In genomic region chr1:21318714-21319159, GRCh38 we compare ENCODE assay signal across 12 cellular contexts. TPM values are rescaled to one million over a fixed set of nuclear protein-coding genes. Genes with fewer than 3 reads are reported as not detected.
DNase-seq lines count a peak whose midpoint lies in the region; ATAC-seq, FAIRE-seq and TF ChIP-seq lines count a peak whose summit lies in the region.
"Had no signal": no experiment of that assay in that cellular context is flagged by ENCODE, and none has a peak within 500 bp of the region (broad histone marks: within the 10 kb centered on the region; RNA-seq: fewer than 3 reads in every experiment).

No MANE protein-coding gene starts in this region.

- POLR2A ChIA-PET in K562 (lab: Yijun Ruan, JAX), result interaction anchor here (0.5 to 0.9 kb wide), 5 partner anchors 21 to 856 kb away, joined by 3 to 5 read pairs (median 3); no protein-coding TSS in a partner anchor

- H2AFZ ChIP-seq in GM23248 (peak overlapping the region; percentile 39), K562 (ENCODE audit: low read depth, low read length) (no peak overlapping the region)

- H3K79me2 ChIP-seq in GM23248 (ENCODE audit: insufficient read depth) (peaks cover 76% of the 10 kb centered on the region), K562 (ENCODE audit: control insufficient read depth, insufficient read depth, low read length) (no peaks in the 10 kb centered on the region)

- peaks cover 6% of the 10 kb centered on the region for H3K9me1 ChIP-seq in K562 (ENCODE audit: control insufficient read depth, insufficient read depth, low read length)

- in situ Hi-C loops in GM23248 (cut with MboI) (no loop called here), K562 (cut with MboI) (no loop called here)

- peaks cover 21% of the 10 kb centered on the region for H3K36me3 Mint-ChIP-seq in stimulated activated effector memory CD8-positive, alpha-beta T cell treated with anti-CD3 and anti-CD28 coated beads, Interleukin-12 subunit alpha, Interleukin-12 subunit beta, amount 100 ng/mL, for 72 hours

- TF ChIP-seq CTCF in K562 (IDR thresholded peaks at IDR 0.05 in 2 of 3, conservative IDR thresholded peaks at IDR 0.05 in 1 of 3; ENCODE audit: insufficient read depth in 2 of 3, low read depth in 1 of 3, low read length in 3 of 3), result no peak
- no peak for TF ChIP-seq CTCF in foreskin keratinocyte (conservative IDR thresholded peaks at IDR 0.05)

- H3K9ac ChIP-seq in GM23248, result peak overlapping the region; percentile 77
- H3K9ac ChIP-seq in K562 (ENCODE audit: insufficient read depth in 1 of 2, low read depth in 2 of 2, low read length in 2 of 2), result peak overlapping the region in 1 of 2 experiments; percentile 71; a peak in 1 of 4 replicates

- H3K4me1 ChIP-seq in GM23248 (ENCODE audit: insufficient read depth) (peaks cover 71% of the 10 kb centered on the region), K562 (replicated peaks in 1 of 2; ENCODE audit: control insufficient read depth in 2 of 2, insufficient read depth in 2 of 2, low read length in 2 of 2) (peaks cover 35% of the 10 kb centered on the region in 2 experiments), foreskin keratinocyte (peaks cover 8% of the 10 kb centered on the region)

- intact Hi-C loops in K562 (cut with micrococcal nuclease), result no loop called here

- H3K36me3 ChIP-seq in GM23248 (ENCODE audit: low read depth) (no peaks in the 10 kb centered on the region), K562 (ENCODE audit: control insufficient read depth, insufficient read depth, low read length) (no peaks in the 10 kb centered on the region)
- H3K36me3 ChIP-seq: HAP-1, MG63 had no signal

- peak overlapping the region; percentile 2 for H3K4me2 ChIP-seq in GM23248 (ENCODE audit: unreplicated experiment)
- no peak overlapping the region for H3K4me2 ChIP-seq in K562 (ENCODE audit: insufficient read depth, low read length)

- H3K27ac Mint-ChIP-seq in stimulated activated effector memory CD8-positive, alpha-beta T cell treated with anti-CD3 and anti-CD28 coated beads, Interleukin-12 subunit alpha, Interleukin-12 subunit beta, amount 100 ng/mL, for 72 hours, result no peak overlapping the region

- H3K27me3 ChIP-seq in GM23248 (replicated peaks; ENCODE audit: insufficient read depth), result no peaks in the 10 kb centered on the region
- no peaks in the 10 kb centered on the region; a peak in 1 of 5 replicates for H3K27me3 ChIP-seq in K562 (ENCODE audit: control insufficient read depth in 2 of 2, insufficient read depth in 2 of 2, low read length in 2 of 2)
- H3K27me3 ChIP-seq in foreskin keratinocyte, result no peaks in the 10 kb centered on the region
- H3K27me3 ChIP-seq: MG63 had no signal

- H3K9me3 ChIP-seq in GM23248 (ENCODE audit: low read depth) (no peaks in the 10 kb centered on the region), K562 (replicated peaks; ENCODE audit: control insufficient read depth, insufficient read depth, low read depth, low read length) (no peaks in the 10 kb centered on the region)
- H3K9me3 ChIP-seq: HAP-1, MG63 had no signal

- no peak overlapping the region for H3K4me3 Mint-ChIP-seq in stimulated activated effector memory CD8-positive, alpha-beta T cell treated with anti-CD3 and anti-CD28 coated beads, Interleukin-12 subunit alpha, Interleukin-12 subunit beta, amount 100 ng/mL, for 72 hours
- H3K4me3 Mint-ChIP-seq: central memory CD8-positive, alpha-beta T cell had no signal

- no peak for FAIRE-seq in K562 (lab: Jason Lieb, UNC)

- H3K4me3 ChIP-seq in GM23248 (no peak overlapping the region), K562 (no peak overlapping the region), skeletal muscle cell (ENCODE audit: low read depth, low read length) (no peak overlapping the region)
- H3K4me3 ChIP-seq: HAP-1, MG63 had no signal

- H3K9me2 ChIP-seq in GM23248 (ENCODE audit: insufficient read depth), result no peaks in the 10 kb centered on the region

- peaks cover 52% of the 10 kb centered on the region for H3K4me1 Mint-ChIP-seq in stimulated activated effector memory CD8-positive, alpha-beta T cell treated with anti-CD3 and anti-CD28 coated beads, Interleukin-12 subunit alpha, Interleukin-12 subunit beta, amount 100 ng/mL, for 72 hours

- CTCF ChIA-PET in K562 (lab: Yijun Ruan, JAX; ENCODE audit: low intra/inter-chr PET ratio), result no interaction called here

- DNase-seq in GM23248 (peak; percentile 81), K562 (ENCODE audit: extremely low read depth in 1 of 4, low spot score in 3 of 4) (no peak), iris pigment epithelial cell (ENCODE audit: low read depth) (peak; percentile 91), skeletal muscle cell (ENCODE audit: low read depth) (peak; percentile 92), NCI-H2029 (lab: John Stamatoyannopoulos, UW) (no peak), foreskin keratinocyte (no peak)
- DNase-seq in stimulated activated effector memory CD8-positive, alpha-beta T cell treated with anti-CD3 and anti-CD28 coated beads, Interleukin-12 subunit alpha, Interleukin-12 subunit beta, amount 100 ng/mL, for 72 hours (ENCODE audit: low spot score in 2 of 2), result no peak
- DNase-seq: GDM1, MG63 had no signal

- no peak for TF ChIP-seq POLR2A in K562 (conservative IDR thresholded peaks at IDR 0.05)

- no peaks in the 10 kb centered on the region for H3K9me3 Mint-ChIP-seq in stimulated activated effector memory CD8-positive, alpha-beta T cell treated with anti-CD3 and anti-CD28 coated beads, Interleukin-12 subunit alpha, Interleukin-12 subunit beta, amount 100 ng/mL, for 72 hours
- H3K9me3 Mint-ChIP-seq: central memory CD8-positive, alpha-beta T cell had no signal

- no peaks in the 10 kb centered on the region for H4K20me1 ChIP-seq in GM23248 (ENCODE audit: insufficient read depth)
- H4K20me1 ChIP-seq in K562 (replicated peaks; ENCODE audit: control insufficient read depth, insufficient read depth, low read length), result peaks cover 61% of the 10 kb centered on the region

- ATAC-seq in K562, result no peak
- no peak for ATAC-seq in stimulated activated effector memory CD8-positive, alpha-beta T cell treated with anti-CD3 and anti-CD28 coated beads, Interleukin-12 subunit alpha, Interleukin-12 subunit beta, amount 100 ng/mL, for 72 hours
- no peak for ATAC-seq in foreskin keratinocyte
- no peak for ATAC-seq in GM21576 (IDR thresholded peaks at IDR 0.05; ENCODE audit: unreplicated experiment)

- 17% methylated on average over 16 of the region's 16 CpGs for WGBS in GM23248 (ENCODE audit: low coverage in 1 of 2, low lambda C conversion rate in 2 of 2, missing lambda C conversion rate in 2 of 2), 2 experiments
- WGBS in K562 (ENCODE audit: insufficient coverage, low coverage, missing lambda C conversion rate), result 54% methylated on average over 16 of the region's 16 CpGs

- no TSS peak for BruUV-seq in K562 (replicated peaks; lab: Mats Ljungman, UMichigan)

- H3F3A ChIP-seq in GM23248 (ENCODE audit: insufficient read depth), result peaks cover 34% of the 10 kb centered on the region

- TF ChIP-seq EP300 in K562 (IDR thresholded peaks at IDR 0.05; ENCODE audit: low read length), result no peak

- no peak for TF ChIP-seq RAD21 in K562 (CRISPR knock-in tag; conservative IDR thresholded peaks at IDR 0.05 in 1 of 2, IDR thresholded peaks at IDR 0.05 in 1 of 2)

- H3K27ac ChIP-seq in GM23248 (peak overlapping the region; percentile 93), K562 (ENCODE audit: extremely low read depth, low read depth, low read length) (no peak overlapping the region), foreskin keratinocyte (no peak overlapping the region)

TF ChIP-seq in K562, 482 proteins besides CTCF, POLR2A, EP300 and RAD21 (continues in another document):
- TF ChIP-seq KDM1A (IDR thresholded peaks at IDR 0.05), result peak in 1 of 2 experiments; percentile 1; a peak in 1 of 4 replicates
- TF ChIP-seq ZFP30 (CRISPR knock-in tag; IDR thresholded peaks at IDR 0.05; ENCODE audit: borderline replicate concordance), result no peak
- peak; percentile 92 for TF ChIP-seq NFIC (IDR thresholded peaks at IDR 0.05)
- TF ChIP-seq, protein P1, sequence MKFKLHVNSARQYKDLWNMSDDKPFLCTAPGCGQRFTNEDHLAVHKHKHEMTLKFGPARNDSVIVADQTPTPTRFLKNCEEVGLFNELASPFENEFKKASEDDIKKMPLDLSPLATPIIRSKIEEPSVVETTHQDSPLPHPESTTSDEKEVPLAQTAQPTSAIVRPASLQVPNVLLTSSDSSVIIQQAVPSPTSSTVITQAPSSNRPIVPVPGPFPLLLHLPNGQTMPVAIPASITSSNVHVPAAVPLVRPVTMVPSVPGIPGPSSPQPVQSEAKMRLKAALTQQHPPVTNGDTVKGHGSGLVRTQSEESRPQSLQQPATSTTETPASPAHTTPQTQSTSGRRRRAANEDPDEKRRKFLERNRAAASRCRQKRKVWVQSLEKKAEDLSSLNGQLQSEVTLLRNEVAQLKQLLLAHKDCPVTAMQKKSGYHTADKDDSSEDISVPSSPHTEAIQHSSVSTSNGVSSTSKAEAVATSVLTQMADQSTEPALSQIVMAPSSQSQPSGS (CRISPR knock-in tag; IDR thresholded peaks at IDR 0.05), result no peak
- no peak for TF ChIP-seq CEBPG (CRISPR knock-in tag; IDR thresholded peaks at IDR 0.05)
- TF ChIP-seq CEBPG (tag; conservative IDR thresholded peaks at IDR 0.05 in 1 of 2, IDR thresholded peaks at IDR 0.05 in 1 of 2), result no peak
- TF ChIP-seq PHF21A (IDR thresholded peaks at IDR 0.05; ENCODE audit: borderline replicate concordance, low read depth), result no peak
- TF ChIP-seq FOXJ3 (CRISPR knock-in tag; IDR thresholded peaks at IDR 0.05), result no peak

RNA-seq across cellular contexts. Expression of gene ECE1, which starts 28.5 kb away (rescaled TPM):
- 100 and 124 TPM in 2 replicates for total RNA-seq in GM23248 (2014; rRNA removed; shearing (Covaris generic))
- 82.3 and 84.2 TPM in 2 replicates for polyA plus RNA-seq in GM23248 (2016; fragmentation: Nextera tagmentation; extraction: Ambion mirVana)
- 46.9 and 72.4 TPM in 2 replicates for total RNA-seq in K562 (2011; cell fraction: chromatin; rRNA removed; ENCODE audit: low replicate concordance)
- 41.5 and 47.5 TPM in 2 replicates for total RNA-seq in K562 (2011; cell fraction: nucleolus; rRNA removed)
- total RNA-seq in K562 (2011; cell fraction: nucleoplasm; rRNA removed), result 38.9 and 42.0 TPM in 2 replicates
- 18.8 and 21.3 TPM in 2 replicates for total RNA-seq in K562 (2014; rRNA removed)
- total RNA-seq in K562 (2014; rRNA removed; fragmentation: Illumina TruSeq; extraction: Trizol), result 11.0 and 14.5 TPM in 2 replicates
- total RNA-seq in K562 (2015; rRNA removed; fragmentation: Illumina TruSeq; extraction: Trizol), result 5.3 and 6.9 TPM in 2 replicates
- total RNA-seq in K562 (2021), result 31.6 and 34.8 TPM in 2 replicates
- polyA plus RNA-seq in K562 (2011; rRNA removed), result 10.3 and 26.8 TPM in 2 replicates
- 5.5 and 9.8 TPM in 2 replicates for polyA plus RNA-seq in K562 (2011; cell fraction: cytosol; rRNA removed)
- 12.7 and 17.7 TPM in 2 replicates for polyA plus RNA-seq in K562 (2011; cell fraction: nucleus; rRNA removed)
- 20.2 and 46.9 TPM in 2 replicates for polyA plus RNA-seq in K562 (2012)
- 29.7 and 30.8 TPM in 2 replicates for polyA plus RNA-seq in K562 (2014; fragmentation: Illumina TruSeq; extraction: Trizol)
- polyA plus RNA-seq in K562 (2014; fragmentation: Nextera tagmentation; extraction: Ambion mirVana), result under 1 TPM; 0.56 to 0.61 TPM
- 10.1 and 12.1 TPM in 2 replicates for polyA plus RNA-seq in K562 (2014; rRNA removed)
- polyA minus RNA-seq in K562 (2011; rRNA and poly(A)+ RNA removed), result 9.1 and 14.0 TPM in 2 replicates
- 9.9 and 13.4 TPM in 2 replicates for polyA minus RNA-seq in K562 (2011; cell fraction: cytosol; rRNA and poly(A)+ RNA removed)
- polyA minus RNA-seq in K562 (2011; cell fraction: nucleus; rRNA and poly(A)+ RNA removed), result 9.1 and 11.0 TPM in 2 replicates
- 51.1 and 63.5 TPM in 2 replicates for total RNA-seq in foreskin keratinocyte
- polyA plus RNA-seq in foreskin keratinocyte, result 28.0 and 34.0 TPM in 2 replicates

Comparison
In these comparisons a context has a peak if more than half of its experiments do, and no peak if none do; other contexts are left out.
1. DNase-seq: peak in GM23248 (single experiment), iris pigment epithelial cell (single experiment) and skeletal muscle cell (single experiment); none in K562 (0 of 4), NCI-H2029 (single experiment), stimulated activated effector memory CD8-positive, alpha-beta T cell treated with anti-CD3 and anti-CD28 coated beads, Interleukin-12 subunit alpha, Interleukin-12 subunit beta, amount 100 ng/mL, for 72 hours (0 of 2) and foreskin keratinocyte (0 of 2).